Comparison of ENCODE assay signal across 13 cellular contexts in genomic region chrX:152917969-152918579, GRCh38. TPM values are rescaled to one million over a fixed set of nuclear protein-coding genes. Genes with fewer than 3 reads are reported as not detected.
"Had no signal": no experiment of that assay in that cellular context is flagged by ENCODE, and none has a peak within 500 bp of the region (broad histone marks: within the 10 kb centered on the region; RNA-seq: fewer than 3 reads in every experiment).

No MANE protein-coding gene starts in this region.

- H3K9me3 Mint-ChIP-seq: activated naive CD8-positive, alpha-beta T cell treated with anti-CD3 and anti-CD28 coated beads, Interleukin-2, amount 50 U/mL, for 24 hours; activated T-helper 1 cell treated with anti-CD3 and anti-CD28 coated beads, Interleukin-12 subunit alpha, Interleukin-12 subunit beta, Interleukin-2, Interleukin-4 antibody, amounts not matched to agents 30 ng/mL and 10 ng/mL and 1 ng/mL, durations not matched to agents 14 hours and 24 hours and 36 hours; neural crest cell; stimulated activated memory B cell treated with anti-CD40 and anti-IgM and Interleukin-4, amounts not matched to agents 10 μg/mL and 1 μg/mL and 100 μg/mL, for 72 hours had no signal

- ATAC-seq: activated naive CD8-positive, alpha-beta T cell treated with anti-CD3 and anti-CD28 coated beads, Interleukin-2, amount 50 U/mL, for 24 hours; gastrocnemius medialis; stimulated activated memory B cell treated with anti-CD40 and anti-IgM and Interleukin-4, amounts not matched to agents 10 μg/mL and 1 μg/mL and 100 μg/mL, for 72 hours had no signal

- DNase-seq: activated CD4-positive, alpha-beta T cell treated with anti-CD3 and anti-CD28 coated beads for 4 hours; activated naive CD4-positive, alpha-beta T cell; activated naive CD8-positive, alpha-beta T cell treated with anti-CD3 and anti-CD28 coated beads, Interleukin-2, amount 50 U/mL, for 24 hours; gastrocnemius medialis; kidney had no signal

- H3K36me3 Mint-ChIP-seq: stimulated activated memory B cell treated with anti-CD40 and anti-IgM and Interleukin-4, amounts not matched to agents 10 μg/mL and 1 μg/mL and 100 μg/mL, for 72 hours had no signal

- H3K36me3 ChIP-seq: ascending aorta, gastrocnemius medialis, tibial nerve had no signal

- H3K27ac Mint-ChIP-seq: activated naive CD8-positive, alpha-beta T cell treated with anti-CD3 and anti-CD28 coated beads, Interleukin-2, amount 50 U/mL, for 24 hours; activated T-helper 1 cell treated with anti-CD3 and anti-CD28 coated beads, Interleukin-12 subunit alpha, Interleukin-12 subunit beta, Interleukin-2, Interleukin-4 antibody, amounts not matched to agents 30 ng/mL and 10 ng/mL and 1 ng/mL, durations not matched to agents 14 hours and 24 hours and 36 hours; stimulated activated memory B cell treated with anti-CD40 and anti-IgM and Interleukin-4, amounts not matched to agents 10 μg/mL and 1 μg/mL and 100 μg/mL, for 72 hours had no signal

- H3K9me3 ChIP-seq: ascending aorta, gastrocnemius medialis, tibial nerve had no signal

- H3K4me1 ChIP-seq: ascending aorta, gastrocnemius medialis, parathyroid adenoma, tibial nerve had no signal

- H3K4me1 Mint-ChIP-seq: activated naive CD8-positive, alpha-beta T cell treated with anti-CD3 and anti-CD28 coated beads, Interleukin-2, amount 50 U/mL, for 24 hours; neural crest cell had no signal

- H3K27me3 Mint-ChIP-seq: activated naive CD8-positive, alpha-beta T cell treated with anti-CD3 and anti-CD28 coated beads, Interleukin-2, amount 50 U/mL, for 24 hours had no signal

- H3K27ac ChIP-seq: ascending aorta, gastrocnemius medialis, hepatocyte, parathyroid adenoma, tibial nerve, VCaP had no signal

- H3K4me3 Mint-ChIP-seq: activated naive CD8-positive, alpha-beta T cell treated with anti-CD3 and anti-CD28 coated beads, Interleukin-2, amount 50 U/mL, for 24 hours; activated T-helper 1 cell treated with anti-CD3 and anti-CD28 coated beads, Interleukin-12 subunit alpha, Interleukin-12 subunit beta, Interleukin-2, Interleukin-4 antibody, amounts not matched to agents 30 ng/mL and 10 ng/mL and 1 ng/mL, durations not matched to agents 14 hours and 24 hours and 36 hours; neural crest cell; stimulated activated memory B cell treated with anti-CD40 and anti-IgM and Interleukin-4, amounts not matched to agents 10 μg/mL and 1 μg/mL and 100 μg/mL, for 72 hours had no signal

- H3K4me3 ChIP-seq: ascending aorta, gastrocnemius medialis, hepatocyte, tibial nerve had no signal

- H3K27me3 ChIP-seq: ascending aorta, gastrocnemius medialis, hepatocyte, tibial nerve had no signal

RNA-seq across cellular contexts. Expression of gene ZNF185, which starts 20.2 kb away (rescaled TPM):
- total RNA-seq: ascending aorta had no signal
